Comparison of ENCODE assay signal across 1 cellular context in genomic region chr17:61425682-61426481, GRCh38.
TF ChIP-seq lines count a peak whose summit lies in the region.

No MANE protein-coding gene starts in this region.

TF ChIP-seq in HepG2, 621 proteins besides CTCF, POLR2A, EP300 and RAD21 (continued from another document and continues in another):
- TF ChIP-seq ZNF710 (CRISPR knock-in tag; IDR thresholded peaks at IDR 0.05; ENCODE audit: borderline replicate concordance), result peak; percentile 58; the same call in 1 of the 2 replicates
- TF ChIP-seq ZNF780A (CRISPR knock-in tag; IDR thresholded peaks at IDR 0.05), result no peak
- no peak for TF ChIP-seq SKI (IDR thresholded peaks at IDR 0.05; ENCODE audit: partially characterized antibody)
- TF ChIP-seq ATAD3A (CRISPR knock-in tag; IDR thresholded peaks at IDR 0.05), result no peak
- peak; percentile 83 for TF ChIP-seq PCBP2 (optimal IDR thresholded peaks at IDR 0.05; ENCODE audit: low read depth, low read length, poor library complexity, severe bottlenecking)
- no peak; the same call in 1 of the 2 replicates for TF ChIP-seq ZNF264 (CRISPR knock-in tag; IDR thresholded peaks at IDR 0.05)
- TF ChIP-seq, protein P1, sequence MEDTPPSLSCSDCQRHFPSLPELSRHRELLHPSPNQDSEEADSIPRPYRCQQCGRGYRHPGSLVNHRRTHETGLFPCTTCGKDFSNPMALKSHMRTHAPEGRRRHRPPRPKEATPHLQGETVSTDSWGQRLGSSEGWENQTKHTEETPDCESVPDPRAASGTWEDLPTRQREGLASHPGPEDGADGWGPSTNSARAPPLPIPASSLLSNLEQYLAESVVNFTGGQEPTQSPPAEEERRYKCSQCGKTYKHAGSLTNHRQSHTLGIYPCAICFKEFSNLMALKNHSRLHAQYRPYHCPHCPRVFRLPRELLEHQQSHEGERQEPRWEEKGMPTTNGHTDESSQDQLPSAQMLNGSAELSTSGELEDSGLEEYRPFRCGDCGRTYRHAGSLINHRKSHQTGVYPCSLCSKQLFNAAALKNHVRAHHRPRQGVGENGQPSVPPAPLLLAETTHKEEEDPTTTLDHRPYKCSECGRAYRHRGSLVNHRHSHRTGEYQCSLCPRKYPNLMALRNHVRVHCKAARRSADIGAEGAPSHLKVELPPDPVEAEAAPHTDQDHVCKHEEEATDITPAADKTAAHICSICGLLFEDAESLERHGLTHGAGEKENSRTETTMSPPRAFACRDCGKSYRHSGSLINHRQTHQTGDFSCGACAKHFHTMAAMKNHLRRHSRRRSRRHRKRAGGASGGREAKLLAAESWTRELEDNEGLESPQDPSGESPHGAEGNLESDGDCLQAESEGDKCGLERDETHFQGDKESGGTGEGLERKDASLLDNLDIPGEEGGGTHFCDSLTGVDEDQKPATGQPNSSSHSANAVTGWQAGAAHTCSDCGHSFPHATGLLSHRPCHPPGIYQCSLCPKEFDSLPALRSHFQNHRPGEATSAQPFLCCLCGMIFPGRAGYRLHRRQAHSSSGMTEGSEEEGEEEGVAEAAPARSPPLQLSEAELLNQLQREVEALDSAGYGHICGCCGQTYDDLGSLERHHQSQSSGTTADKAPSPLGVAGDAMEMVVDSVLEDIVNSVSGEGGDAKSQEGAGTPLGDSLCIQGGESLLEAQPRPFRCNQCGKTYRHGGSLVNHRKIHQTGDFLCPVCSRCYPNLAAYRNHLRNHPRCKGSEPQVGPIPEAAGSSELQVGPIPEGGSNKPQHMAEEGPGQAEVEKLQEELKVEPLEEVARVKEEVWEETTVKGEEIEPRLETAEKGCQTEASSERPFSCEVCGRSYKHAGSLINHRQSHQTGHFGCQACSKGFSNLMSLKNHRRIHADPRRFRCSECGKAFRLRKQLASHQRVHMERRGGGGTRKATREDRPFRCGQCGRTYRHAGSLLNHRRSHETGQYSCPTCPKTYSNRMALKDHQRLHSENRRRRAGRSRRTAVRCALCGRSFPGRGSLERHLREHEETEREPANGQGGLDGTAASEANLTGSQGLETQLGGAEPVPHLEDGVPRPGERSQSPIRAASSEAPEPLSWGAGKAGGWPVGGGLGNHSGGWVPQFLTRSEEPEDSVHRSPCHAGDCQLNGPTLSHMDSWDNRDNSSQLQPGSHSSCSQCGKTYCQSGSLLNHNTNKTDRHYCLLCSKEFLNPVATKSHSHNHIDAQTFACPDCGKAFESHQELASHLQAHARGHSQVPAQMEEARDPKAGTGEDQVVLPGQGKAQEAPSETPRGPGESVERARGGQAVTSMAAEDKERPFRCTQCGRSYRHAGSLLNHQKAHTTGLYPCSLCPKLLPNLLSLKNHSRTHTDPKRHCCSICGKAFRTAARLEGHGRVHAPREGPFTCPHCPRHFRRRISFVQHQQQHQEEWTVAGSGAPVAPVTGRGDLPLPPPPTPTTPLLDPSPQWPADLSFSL (CRISPR knock-in tag; IDR thresholded peaks at IDR 0.05), result no peak
- TF ChIP-seq, protein P2, sequence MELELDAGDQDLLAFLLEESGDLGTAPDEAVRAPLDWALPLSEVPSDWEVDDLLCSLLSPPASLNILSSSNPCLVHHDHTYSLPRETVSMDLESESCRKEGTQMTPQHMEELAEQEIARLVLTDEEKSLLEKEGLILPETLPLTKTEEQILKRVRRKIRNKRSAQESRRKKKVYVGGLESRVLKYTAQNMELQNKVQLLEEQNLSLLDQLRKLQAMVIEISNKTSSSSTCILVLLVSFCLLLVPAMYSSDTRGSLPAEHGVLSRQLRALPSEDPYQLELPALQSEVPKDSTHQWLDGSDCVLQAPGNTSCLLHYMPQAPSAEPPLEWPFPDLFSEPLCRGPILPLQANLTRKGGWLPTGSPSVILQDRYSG (CRISPR knock-in tag; IDR thresholded peaks at IDR 0.05), result no peak
- TF ChIP-seq CREM (IDR thresholded peaks at IDR 0.05), result no peak
- TF ChIP-seq CREM (CRISPR knock-in tag; IDR thresholded peaks at IDR 0.05), result no peak
- TF ChIP-seq, protein P3, sequence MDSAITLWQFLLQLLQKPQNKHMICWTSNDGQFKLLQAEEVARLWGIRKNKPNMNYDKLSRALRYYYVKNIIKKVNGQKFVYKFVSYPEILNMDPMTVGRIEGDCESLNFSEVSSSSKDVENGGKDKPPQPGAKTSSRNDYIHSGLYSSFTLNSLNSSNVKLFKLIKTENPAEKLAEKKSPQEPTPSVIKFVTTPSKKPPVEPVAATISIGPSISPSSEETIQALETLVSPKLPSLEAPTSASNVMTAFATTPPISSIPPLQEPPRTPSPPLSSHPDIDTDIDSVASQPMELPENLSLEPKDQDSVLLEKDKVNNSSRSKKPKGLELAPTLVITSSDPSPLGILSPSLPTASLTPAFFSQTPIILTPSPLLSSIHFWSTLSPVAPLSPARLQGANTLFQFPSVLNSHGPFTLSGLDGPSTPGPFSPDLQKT (CRISPR knock-in tag; IDR thresholded peaks at IDR 0.05; ENCODE audit: borderline replicate concordance), result no peak
- no peak for TF ChIP-seq ISL2 (CRISPR knock-in tag; IDR thresholded peaks at IDR 0.05)
- no peak; the same call in 1 of the 2 replicates for TF ChIP-seq ZNF414 (CRISPR knock-in tag; IDR thresholded peaks at IDR 0.05)
- TF ChIP-seq ZNF557 (CRISPR knock-in tag; IDR thresholded peaks at IDR 0.05), result no peak
- TF ChIP-seq HOXA5 (CRISPR knock-in tag; IDR thresholded peaks at IDR 0.05), result no peak
- no peak for TF ChIP-seq PRMT3 (CRISPR knock-in tag; IDR thresholded peaks at IDR 0.05; ENCODE audit: borderline replicate concordance, low read depth)
- no peak for TF ChIP-seq ZNF775 (CRISPR knock-in tag; IDR thresholded peaks at IDR 0.05; ENCODE audit: borderline replicate concordance)
- TF ChIP-seq UBTF (CRISPR knock-in tag; IDR thresholded peaks at IDR 0.05), result peak; percentile 8; the same call in 1 of the 2 replicates
- TF ChIP-seq ATRX (CRISPR knock-in tag; IDR thresholded peaks at IDR 0.05; ENCODE audit: borderline replicate concordance), result no peak
- TF ChIP-seq, protein P4, sequence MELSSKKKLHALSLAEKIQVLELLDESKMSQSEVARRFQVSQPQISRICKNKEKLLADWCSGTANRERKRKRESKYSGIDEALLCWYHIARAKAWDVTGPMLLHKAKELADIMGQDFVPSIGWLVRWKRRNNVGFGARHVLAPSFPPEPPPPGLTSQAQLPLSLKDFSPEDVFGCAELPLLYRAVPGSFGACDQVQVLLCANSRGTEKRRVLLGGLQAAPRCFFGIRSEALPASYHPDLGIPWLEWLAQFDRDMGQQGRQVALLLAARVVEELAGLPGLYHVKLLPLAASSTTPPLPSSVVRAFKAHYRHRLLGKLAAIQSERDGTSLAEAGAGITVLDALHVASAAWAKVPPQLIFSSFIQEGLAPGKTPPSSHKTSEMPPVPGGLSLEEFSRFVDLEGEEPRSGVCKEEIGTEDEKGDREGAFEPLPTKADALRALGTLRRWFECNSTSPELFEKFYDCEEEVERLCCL (CRISPR knock-in tag; IDR thresholded peaks at IDR 0.05; ENCODE audit: borderline replicate concordance), result no peak
- TF ChIP-seq ZNF790 (CRISPR knock-in tag; IDR thresholded peaks at IDR 0.05; ENCODE audit: borderline replicate concordance), result no peak
- TF ChIP-seq ZNF782 (CRISPR knock-in tag; IDR thresholded peaks at IDR 0.05; ENCODE audit: borderline replicate concordance), result no peak; the same call in 1 of the 2 replicates
- TF ChIP-seq, protein P5, sequence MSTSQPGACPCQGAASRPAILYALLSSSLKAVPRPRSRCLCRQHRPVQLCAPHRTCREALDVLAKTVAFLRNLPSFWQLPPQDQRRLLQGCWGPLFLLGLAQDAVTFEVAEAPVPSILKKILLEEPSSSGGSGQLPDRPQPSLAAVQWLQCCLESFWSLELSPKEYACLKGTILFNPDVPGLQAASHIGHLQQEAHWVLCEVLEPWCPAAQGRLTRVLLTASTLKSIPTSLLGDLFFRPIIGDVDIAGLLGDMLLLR (CRISPR knock-in tag; IDR thresholded peaks at IDR 0.05), result no peak
- no peak for TF ChIP-seq HHEX (CRISPR knock-in tag; IDR thresholded peaks at IDR 0.05)
- TF ChIP-seq ZNF660 (CRISPR knock-in tag; IDR thresholded peaks at IDR 0.05; ENCODE audit: borderline replicate concordance, low read depth), result no peak
- no peak for TF ChIP-seq FOXK1 (CRISPR knock-in tag; IDR thresholded peaks at IDR 0.05; ENCODE audit: borderline replicate concordance, low read depth)
- no peak for TF ChIP-seq KLF11 (CRISPR knock-in tag; IDR thresholded peaks at IDR 0.05)
- TF ChIP-seq CEBPB (IDR thresholded peaks at IDR 0.05; ENCODE audit: borderline replicate concordance, low read depth, low read length), result no peak
- TF ChIP-seq MYPOP (CRISPR knock-in tag; IDR thresholded peaks at IDR 0.05), result no peak
- no peak for TF ChIP-seq CREBL2 (CRISPR knock-in tag; IDR thresholded peaks at IDR 0.05; ENCODE audit: borderline replicate concordance)
- TF ChIP-seq ZBTB26 (CRISPR knock-in tag; IDR thresholded peaks at IDR 0.05; ENCODE audit: borderline replicate concordance), result no peak
- no peak for TF ChIP-seq NR2F1 (CRISPR knock-in tag; IDR thresholded peaks at IDR 0.05)
- no peak for TF ChIP-seq STAT5B (CRISPR knock-in tag; IDR thresholded peaks at IDR 0.05)
- TF ChIP-seq FOXP1 (IDR thresholded peaks at IDR 0.05), result no peak
- TF ChIP-seq FOXP1 (CRISPR knock-in tag; IDR thresholded peaks at IDR 0.05), result no peak
- TF ChIP-seq ZNF205 (CRISPR knock-in tag; IDR thresholded peaks at IDR 0.05), result peak; percentile 63; the same call in 1 of the 2 replicates
- TF ChIP-seq ZNF746 (CRISPR knock-in tag; IDR thresholded peaks at IDR 0.05), result no peak
- TF ChIP-seq ZBTB38 (CRISPR knock-in tag; IDR thresholded peaks at IDR 0.05), result peak; percentile 75
- TF ChIP-seq KDM5A (IDR thresholded peaks at IDR 0.05; ENCODE audit: borderline replicate concordance, low read length), result no peak
- no peak for TF ChIP-seq ZBTB49 (CRISPR knock-in tag; IDR thresholded peaks at IDR 0.05; ENCODE audit: borderline replicate concordance)
- no peak for TF ChIP-seq MAFF (IDR thresholded peaks at IDR 0.05; ENCODE audit: low read depth, low read length)
